ENCODE assay signal across 24 cellular contexts in genomic region chr6:151100326-151100725, GRCh38.
DNase-seq lines count a peak whose midpoint lies in the region; ATAC-seq and TF ChIP-seq lines count a peak whose summit lies in the region.
"Had no signal": no experiment of that assay in that cellular context is flagged by ENCODE, and none has a peak within 500 bp of the region (broad histone marks: within the 10 kb centered on the region; RNA-seq: fewer than 3 reads in every experiment).

No MANE protein-coding gene starts in this region.

- peaks cover 29% of the 10 kb centered on the region for H3K36me3 Mint-ChIP-seq in T-helper 2 cell treated with Interferon-gamma antibody and Interleukin-4, amounts not matched to agents 5 μg/mL and 100 μg/mL, for 36 hours (ENCODE audit: low read depth)

- no peaks in the 10 kb centered on the region for H3K9me3 ChIP-seq in sigmoid colon

- no peak overlapping the region for H3K4me3 Mint-ChIP-seq in T-helper 2 cell treated with Interferon-gamma antibody and Interleukin-4, amounts not matched to agents 5 μg/mL and 100 μg/mL, for 36 hours
- H3K4me3 Mint-ChIP-seq: B cell had no signal

- no peak overlapping the region for H3K27ac ChIP-seq in sigmoid colon
- H3K27ac ChIP-seq: 22Rv1, C4-2B, HL-60 had no signal

- no peaks in the 10 kb centered on the region for H3K27me3 ChIP-seq in sigmoid colon

- no peaks in the 10 kb centered on the region for H3K27me3 Mint-ChIP-seq in T-helper 2 cell treated with Interferon-gamma antibody and Interleukin-4, amounts not matched to agents 5 μg/mL and 100 μg/mL, for 36 hours (ENCODE audit: low read depth)
- H3K27me3 Mint-ChIP-seq: B cell had no signal

- no peak for TF ChIP-seq CTCF in sigmoid colon (IDR thresholded peaks at IDR 0.05)

- no peaks in the 10 kb centered on the region for H3K36me3 ChIP-seq in sigmoid colon

- no peak overlapping the region for H3K4me3 ChIP-seq in sigmoid colon

- no peaks in the 10 kb centered on the region for H3K9me3 Mint-ChIP-seq in T-helper 2 cell treated with Interferon-gamma antibody and Interleukin-4, amounts not matched to agents 5 μg/mL and 100 μg/mL, for 36 hours

- ATAC-seq in GM19467 (IDR thresholded peaks at IDR 0.05; ENCODE audit: unreplicated experiment) (no peak), GM21576 (IDR thresholded peaks at IDR 0.05; ENCODE audit: unreplicated experiment) (no peak), HG02610 (IDR thresholded peaks at IDR 0.05; ENCODE audit: unreplicated experiment) (no peak)

- no peak for TF ChIP-seq EP300 in sigmoid colon (IDR thresholded peaks at IDR 0.05)

- intact Hi-C loops in sigmoid colon (cut with DNase I), result no loop called here

- H3K4me1 Mint-ChIP-seq in T-helper 2 cell treated with Interferon-gamma antibody and Interleukin-4, amounts not matched to agents 5 μg/mL and 100 μg/mL, for 36 hours (ENCODE audit: low read depth), result peaks cover 22% of the 10 kb centered on the region
- H3K4me1 Mint-ChIP-seq: B cell had no signal

- 91 to 96% methylated on average over 2 of the region's 2 CpGs for WGBS in sigmoid colon, 2 donors

- H3K27ac Mint-ChIP-seq in T-helper 2 cell treated with Interferon-gamma antibody and Interleukin-4, amounts not matched to agents 5 μg/mL and 100 μg/mL, for 36 hours, result peak overlapping the region; percentile 55
- H3K27ac Mint-ChIP-seq: B cell had no signal

- TF ChIP-seq POLR2A in sigmoid colon (IDR thresholded peaks at IDR 0.05), result no peak

- no peak for DNase-seq in T-helper 2 cell treated with Interferon-gamma antibody and Interleukin-4, amounts not matched to agents 5 μg/mL and 100 μg/mL, for 36 hours (ENCODE audit: low spot score)
- no peak for DNase-seq in T-helper 2 cell
- DNase-seq in amniotic epithelial cell (ENCODE audit: low read depth), result peak; percentile 38
- DNase-seq in sigmoid colon, result peak; percentile 2
- DNase-seq: DMS153, DND-41, Kasumi-1, NCI-H1092 treated with DMSO at 0.1 percent for 48 hours, NCI-H1436, NCI-H187, NCI-H2081 treated with DMSO at 0.1 percent for 48 hours, NCI-H2171, NCI-H226, NCI-H510A, NCI-H69, Right ventricle myocardium superior, RPMI8226 had no signal

- H3K4me1 ChIP-seq in sigmoid colon, result peaks cover 0 to 19% (median 16%) of the 10 kb centered on the region in 4 donors

Comparison
In these comparisons a context has a peak if more than half of its experiments do, and no peak if none do; other contexts are left out.
1. DNase-seq: peak in amniotic epithelial cell (single experiment) and sigmoid colon (single experiment); none in T-helper 2 cell treated with Interferon-gamma antibody and Interleukin-4, amounts not matched to agents 5 μg/mL and 100 μg/mL, for 36 hours (single experiment) and T-helper 2 cell (0 of 5).